ENCODE assay signal across 24 cellular contexts in the genomic region with DNA sequence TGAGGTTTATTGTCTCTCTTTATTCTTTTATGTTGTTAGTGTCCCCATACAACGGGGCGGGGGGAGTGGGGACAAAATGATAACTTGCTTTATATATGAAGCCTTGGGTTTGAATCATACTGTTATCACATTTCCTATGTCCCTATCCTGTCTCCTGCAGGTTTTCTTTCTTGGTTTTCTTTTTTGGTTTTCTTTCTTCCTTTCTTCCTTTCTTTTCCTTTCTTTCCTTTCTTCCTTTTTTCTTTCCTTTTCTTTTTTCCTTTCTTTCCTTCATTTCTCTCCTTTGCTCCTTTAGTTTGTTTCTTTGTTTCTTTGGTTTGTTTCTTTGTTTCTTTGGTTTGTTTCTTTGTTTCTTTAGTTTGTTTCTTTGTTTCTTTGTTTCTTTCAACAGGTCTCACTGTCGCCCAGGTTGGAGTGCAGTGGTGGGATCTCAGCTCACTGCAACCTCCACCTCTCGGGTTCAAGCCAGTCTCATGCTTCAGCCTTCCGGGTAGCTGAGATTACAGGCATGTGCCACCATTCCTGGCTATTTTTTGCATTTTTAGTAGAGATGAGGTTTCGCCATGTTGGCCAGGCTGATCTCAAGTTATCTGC. TPM values are rescaled to one million over a fixed set of nuclear protein-coding genes. Genes with fewer than 3 reads are reported as not detected.
DNase-seq lines count a peak whose midpoint lies in the region; ATAC-seq and TF ChIP-seq lines count a peak whose summit lies in the region.
"Had no signal": no experiment of that assay in that cellular context is flagged by ENCODE, and none has a peak within 500 bp of the region (broad histone marks: within the 10 kb centered on the region; RNA-seq: fewer than 3 reads in every experiment).

No MANE protein-coding gene starts in this region.

- no peak overlapping the region for H3K27ac Mint-ChIP-seq in brain
- H3K27ac Mint-ChIP-seq: HFFc6 had no signal

- H3K4me1 Mint-ChIP-seq in activated T-cell treated with anti-CD3 and anti-CD28 coated beads, Interleukin-2, amount 50 U/mL, for 4 hours (ENCODE audit: low read depth), result peaks cover 58% of the 10 kb centered on the region
- peaks cover 70% of the 10 kb centered on the region for H3K4me1 Mint-ChIP-seq in brain

- H4K8ac ChIP-seq in trophoblast cell (ENCODE audit: low read depth, low read length), result peak overlapping the region; percentile 65

- DNase-seq in activated T-cell treated with anti-CD3 and anti-CD28 coated beads, Interleukin-2, amount 50 U/mL, for 4 hours, result no peak
- DNase-seq in activated T-cell treated with anti-CD3 and anti-CD28 coated beads, Interleukin-2, amount 50 U/mL, for 48 hours, result no peak
- peak in 1 of 2 donors; percentile 38 for DNase-seq in trophoblast cell
- no peak for DNase-seq in H4 (ENCODE audit: low spot score)
- DNase-seq: ACHN; activated CD4-positive, alpha-beta T cell treated with anti-CD3 and anti-CD28 coated beads, Interleukin-2, amount 10 ng/mL, durations not matched to agents 7 days and 5 days; amygdala; cerebellar nuclear complex; effector memory CD4-positive, alpha-beta T cell; heart left ventricle; HFFc6; KG1; NCI-H1092; NCI-H526 treated with DMSO at 0.1 percent for 48 hours; PC-9; SJCRH30; stimulated activated CD4-positive, alpha-beta T cell treated with anti-CD3 and anti-CD28 coated beads, Interleukin-15, amount 100 ng/mL, for 24 hours; stimulated activated naive CD4-positive, alpha-beta T cell treated with Interleukin-2 at 50 U/mL for 16 hours; upper lobe of right lung had no signal

- peak overlapping the region; percentile 43 for H2BK120ac ChIP-seq in trophoblast cell (ENCODE audit: insufficient read depth, low read length, poor library complexity)

- no peaks in the 10 kb centered on the region for H3K36me3 Mint-ChIP-seq in activated T-cell treated with anti-CD3 and anti-CD28 coated beads, Interleukin-2, amount 50 U/mL, for 4 hours (ENCODE audit: insufficient read depth)
- no peaks in the 10 kb centered on the region for H3K36me3 Mint-ChIP-seq in brain

- no peak overlapping the region for H4K12ac ChIP-seq in trophoblast cell (ENCODE audit: low read depth, low read length)

- H2AFZ ChIP-seq in trophoblast cell (ENCODE audit: insufficient read depth, low read length, poor library complexity), result no peak overlapping the region
- H2AFZ ChIP-seq: PC-9 had no signal

- H3K9ac ChIP-seq in HUES64 (ENCODE audit: low read depth, low read length) (peak overlapping the region; percentile 47), trophoblast cell (ENCODE audit: low read length) (no peak overlapping the region)

- peak overlapping the region; percentile 35 for H3K4me3 Mint-ChIP-seq in activated T-cell treated with anti-CD3 and anti-CD28 coated beads, Interleukin-2, amount 50 U/mL, for 4 hours
- H3K4me3 Mint-ChIP-seq in brain, result peak overlapping the region in 4 of 5 experiments; percentile 15 to 76 (median 44)
- H3K4me3 Mint-ChIP-seq: activated CD4-positive, alpha-beta T cell treated with anti-CD3 and anti-CD28 coated beads, Interleukin-2, amount 10 ng/mL, durations not matched to agents 7 days and 5 days; HFFc6 had no signal

- ATAC-seq in activated T-cell treated with anti-CD3 and anti-CD28 coated beads, Interleukin-2, amount 50 U/mL, for 4 hours, result no peak
- no peak for ATAC-seq in HG03045 (IDR thresholded peaks at IDR 0.05; ENCODE audit: unreplicated experiment)
- no peak for ATAC-seq in HG03025 (IDR thresholded peaks at IDR 0.05; ENCODE audit: low FRiP score, unreplicated experiment)
- ATAC-seq: heart left ventricle, upper lobe of right lung had no signal

- peaks cover 5% of the 10 kb centered on the region for H3K79me1 ChIP-seq in trophoblast cell (ENCODE audit: low read length)

- H3K79me2 ChIP-seq in trophoblast cell (ENCODE audit: control insufficient read depth, insufficient read depth, low read length, poor library complexity), result peaks cover 10% of the 10 kb centered on the region

- H2BK12ac ChIP-seq in trophoblast cell (ENCODE audit: low read length), result peak overlapping the region; percentile 40

- H3K4me1 ChIP-seq in HUES64 (ENCODE audit: insufficient read depth, low read length), result peaks cover 57% of the 10 kb centered on the region
- no peaks in the 10 kb centered on the region for H3K4me1 ChIP-seq in trophoblast cell (ENCODE audit: control insufficient read depth in 1 of 2, insufficient read depth in 2 of 2, low read length in 2 of 2)
- H3K4me1 ChIP-seq: upper lobe of right lung had no signal

- peak overlapping the region; percentile 68 for H4K91ac ChIP-seq in trophoblast cell (ENCODE audit: low read depth, low read length)

- H3K14ac ChIP-seq in trophoblast cell (ENCODE audit: low read length), result no peak overlapping the region

- H3K18ac ChIP-seq in trophoblast cell (ENCODE audit: low read length), result no peak overlapping the region

- WGBS in HUES64, result 79% methylated on average over 4 of the region's 6 CpGs
- no CpG with 5 or more reads among the region's 6 CpGs for WGBS in trophoblast cell (ENCODE audit: extremely low coverage, insufficient coverage, insufficient read length)

- H3K27me3 ChIP-seq in HUES64 (ENCODE audit: insufficient read depth, low read length) (no peaks in the 10 kb centered on the region), trophoblast cell (ENCODE audit: insufficient read depth, low read length) (no peaks in the 10 kb centered on the region)
- H3K27me3 ChIP-seq: heart left ventricle, SJCRH30, upper lobe of right lung had no signal

- H3K27ac ChIP-seq in HUES64 (ENCODE audit: low read depth, low read length) (peak overlapping the region; percentile 30; the same call in 1 of the 2 replicates), trophoblast cell (ENCODE audit: low read depth, low read length) (no peak overlapping the region)
- H3K27ac ChIP-seq: heart left ventricle, PC-9, SJCRH30, upper lobe of right lung had no signal

- H3K36me3 ChIP-seq in HUES64 (ENCODE audit: insufficient read depth, low read length) (no peaks in the 10 kb centered on the region), trophoblast cell (ENCODE audit: control insufficient read depth in 1 of 2, insufficient read depth in 2 of 2, low read length in 2 of 2) (no peaks in the 10 kb centered on the region)
- H3K36me3 ChIP-seq: heart left ventricle, upper lobe of right lung had no signal

- TF ChIP-seq CTCF in brain (conservative IDR thresholded peaks at IDR 0.05), result no peak

- no peak overlapping the region for H2AK5ac ChIP-seq in trophoblast cell (ENCODE audit: low read length)

- no peak overlapping the region for H2BK5ac ChIP-seq in trophoblast cell (ENCODE audit: low read depth, low read length, poor library complexity)

- H3K23ac ChIP-seq in trophoblast cell (ENCODE audit: low read length), result no peak overlapping the region

- no peaks in the 10 kb centered on the region for H3K27me3 Mint-ChIP-seq in activated T-cell treated with anti-CD3 and anti-CD28 coated beads, Interleukin-2, amount 50 U/mL, for 4 hours (ENCODE audit: low read depth)
- H3K27me3 Mint-ChIP-seq in brain, result no peaks in the 10 kb centered on the region
- H3K27me3 Mint-ChIP-seq: activated CD4-positive, alpha-beta T cell treated with anti-CD3 and anti-CD28 coated beads, Interleukin-2, amount 10 ng/mL, durations not matched to agents 7 days and 5 days had no signal

- H3K9me3 Mint-ChIP-seq in activated T-cell treated with anti-CD3 and anti-CD28 coated beads, Interleukin-2, amount 50 U/mL, for 4 hours, result no peaks in the 10 kb centered on the region
- H3K9me3 Mint-ChIP-seq in brain, result no peaks in the 10 kb centered on the region
- H3K9me3 Mint-ChIP-seq: activated CD4-positive, alpha-beta T cell treated with anti-CD3 and anti-CD28 coated beads, Interleukin-2, amount 10 ng/mL, durations not matched to agents 7 days and 5 days; HFFc6 had no signal

- H3K4me2 ChIP-seq in trophoblast cell (ENCODE audit: low read length), result peak overlapping the region; percentile 27
- H3K4me2 ChIP-seq: PC-9 had no signal

- H3K9me3 ChIP-seq in HUES64 (ENCODE audit: insufficient read depth, low read depth, low read length), result no peaks in the 10 kb centered on the region
- no peaks in the 10 kb centered on the region for H3K9me3 ChIP-seq in trophoblast cell (ENCODE audit: insufficient read depth, low read depth, low read length)
- H3K9me3 ChIP-seq: heart left ventricle, SJCRH30, upper lobe of right lung had no signal

- peak overlapping the region; percentile 83 for H3K4ac ChIP-seq in trophoblast cell (ENCODE audit: low read depth, low read length)

- H3K4me3 ChIP-seq in HUES64 (ENCODE audit: low read length) (no peak overlapping the region), trophoblast cell (ENCODE audit: low read depth, low read length) (no peak overlapping the region)
- H3K4me3 ChIP-seq: heart left ventricle, lung, PC-9, SJCRH30, upper lobe of right lung had no signal

RNA-seq across cellular contexts. Expression of gene FMR1, which starts 4.8 kb away (rescaled TPM):
- total RNA-seq in activated T-cell treated with anti-CD3 and anti-CD28 coated beads, Interleukin-2, amount 50 U/mL, for 4 hours, result 10 to 100 TPM; 25.5 to 26.0 (median 25.6) TPM
- polyA plus RNA-seq in HUES64 (2013, experiment 1 of 2), result 25.1 TPM
- 26.2 TPM for polyA plus RNA-seq in HUES64 (2013, experiment 2 of 2)
- 19.3 TPM for polyA plus RNA-seq in brain (ENCODE audit: insufficient read depth, low read depth, low replicate concordance)
- polyA plus RNA-seq in trophoblast cell (2013), result 75.8 and 77.2 TPM in 2 replicates
- total RNA-seq in H4 (2014; rRNA removed; shearing (Covaris generic)), result 17.9 and 26.3 TPM in 2 replicates
